In the genomic region with DNA sequence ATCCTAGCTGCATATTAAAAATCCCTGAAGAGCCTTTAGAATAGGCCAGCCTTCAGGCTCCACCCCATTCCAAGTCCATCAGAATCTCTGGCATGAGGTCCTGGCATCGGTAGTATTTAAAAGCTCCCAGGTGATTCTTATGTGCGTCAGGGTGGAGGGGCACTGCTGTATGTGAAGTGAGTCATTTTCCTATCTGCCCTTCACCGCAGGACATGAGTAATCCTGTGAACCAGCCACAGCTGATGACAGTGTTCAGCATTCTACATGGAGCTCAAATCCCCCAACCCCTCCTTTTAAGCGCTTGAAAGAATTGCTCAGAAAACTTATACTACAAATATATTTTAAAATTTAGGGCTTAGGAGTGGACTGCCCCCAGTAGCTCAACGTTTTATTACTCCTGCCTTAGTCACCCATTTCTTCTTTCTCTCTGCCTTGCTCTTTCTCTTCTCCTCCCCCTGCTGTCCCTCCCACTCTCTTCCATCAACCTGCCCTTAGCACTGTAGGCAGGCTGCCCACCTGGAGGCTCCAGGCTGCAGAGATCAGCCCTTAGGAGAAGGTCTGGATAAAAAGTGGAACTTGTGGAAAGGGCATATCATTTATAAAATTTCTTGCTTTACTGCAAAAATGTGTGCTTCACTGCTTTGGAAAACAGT, we compare ENCODE assay signal across 8 cellular contexts.
DNase-seq lines count a peak whose midpoint lies in the region; ATAC-seq and TF ChIP-seq lines count a peak whose summit lies in the region.

No MANE protein-coding gene starts in this region.

- no peak for TF ChIP-seq CTCF in GM12865 (IDR thresholded peaks at IDR 0.05; ENCODE audit: insufficient read depth, low read depth, low read length, missing control alignments)
- TF ChIP-seq CTCF in fibroblast of pulmonary artery (IDR thresholded peaks at IDR 0.05; ENCODE audit: low read length, missing control alignments): no peak

- H3K27me3 ChIP-seq in HUES48 (ENCODE audit: control insufficient read depth, insufficient read depth, low read length): no peaks in the 10 kb centered on the region

- peak; percentile 89 for DNase-seq in GM12865 (ENCODE audit: low read depth)
- peak; percentile 78 for DNase-seq in activated CD4-positive, alpha-beta T cell treated with anti-CD3 and anti-CD28 coated beads for 48 hours
- peak; percentile 97 for DNase-seq in fibroblast of pulmonary artery (ENCODE audit: low read depth)
- DNase-seq in stimulated activated CD4-positive, alpha-beta T cell treated with anti-CD3 and anti-CD28 coated beads, TNF-alpha, amount 100 ng/mL, for 48 hours (ENCODE audit: low read depth in 3 of 3): peak; percentile 46 to 61 (median 49)
- DNase-seq in NCI-H1436 (lab: John Stamatoyannopoulos, UW): no peak
- DNase-seq in anterior cingulate cortex (lab: John Stamatoyannopoulos, UW): no peak

- no peaks in the 10 kb centered on the region for H3K9me3 ChIP-seq in HUES48 (ENCODE audit: control insufficient read depth, insufficient read depth, low read length)

- H3K36me3 ChIP-seq in HUES48 (ENCODE audit: control insufficient read depth, insufficient read depth, low read length): no peaks in the 10 kb centered on the region

- H3K4me1 ChIP-seq in HUES48 (ENCODE audit: control insufficient read depth, insufficient read depth, low read length): peaks cover 16% of the 10 kb centered on the region

- peak overlapping the region; percentile 56 for H3K27ac ChIP-seq in HUES48 (ENCODE audit: low read depth, low read length)

- H3K4me3 ChIP-seq in GM12865 (ENCODE audit: low read depth, low read length): no peak overlapping the region
- no peak overlapping the region for H3K4me3 ChIP-seq in HUES48 (ENCODE audit: low read depth, low read length)
- H3K4me3 ChIP-seq in fibroblast of pulmonary artery (replicated peaks; ENCODE audit: low read depth, low read length): no peak overlapping the region

- ATAC-seq in GM21786 (IDR thresholded peaks at IDR 0.05; ENCODE audit: unreplicated experiment): peak; percentile 99

- no peak overlapping the region for H3K9ac ChIP-seq in HUES48 (ENCODE audit: low read depth, low read length)

Comparison
In these comparisons a context has a peak if more than half of its experiments do, and no peak if none do; other contexts are left out.
1. DNase-seq: peak in GM12865 (single experiment), activated CD4-positive, alpha-beta T cell treated with anti-CD3 and anti-CD28 coated beads for 48 hours (single experiment), fibroblast of pulmonary artery (single experiment) and stimulated activated CD4-positive, alpha-beta T cell treated with anti-CD3 and anti-CD28 coated beads, TNF-alpha, amount 100 ng/mL, for 48 hours (3 of 3); none in NCI-H1436 (single experiment) and anterior cingulate cortex (0 of 58).